24 cellular contexts compared by ENCODE assay signal in the genomic region with DNA sequence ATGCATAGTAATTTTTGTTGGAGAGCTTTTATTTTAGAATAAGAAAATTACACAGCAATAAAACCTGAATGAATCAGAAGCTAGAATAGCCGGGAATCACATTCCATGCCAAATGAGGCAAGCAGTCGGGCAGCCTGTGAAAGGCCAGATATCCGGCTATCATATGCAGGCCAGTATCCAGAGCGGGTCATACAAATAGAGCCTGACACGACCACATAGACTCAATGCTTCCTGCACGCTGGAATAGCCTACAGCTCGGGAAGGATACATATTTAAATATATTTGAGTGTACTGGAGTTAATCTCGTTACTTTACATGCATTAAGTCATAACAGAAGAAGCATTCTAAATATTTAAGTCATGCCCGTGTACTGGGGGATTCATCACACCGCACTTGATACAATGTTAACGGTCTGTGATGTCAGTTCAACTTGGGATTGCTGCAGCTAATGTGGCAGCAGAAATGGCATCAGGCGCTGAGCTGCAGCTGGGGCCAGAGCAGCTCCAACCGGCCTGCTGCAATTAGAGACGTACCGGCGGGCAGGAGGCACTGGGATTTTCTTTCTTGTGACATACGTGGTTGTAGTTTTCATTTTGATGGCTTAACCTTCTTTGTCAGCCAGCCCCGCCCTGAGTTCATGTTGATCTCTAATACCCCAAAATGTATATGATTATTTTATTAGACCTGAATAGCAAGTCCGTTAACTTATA.
"Had no signal": no experiment of that assay in that cellular context is flagged by ENCODE, and none has a peak within 500 bp of the region (broad histone marks: within the 10 kb centered on the region; RNA-seq: fewer than 3 reads in every experiment).

No MANE protein-coding gene starts in this region.

- H3K79me2 ChIP-seq: hepatocyte, parathyroid adenoma had no signal

- H3K9ac ChIP-seq: parathyroid adenoma had no signal

- H3K4me2 ChIP-seq: smooth muscle cell had no signal

- H3K36me3 ChIP-seq: right lobe of liver, transverse colon had no signal

- DNase-seq: activated CD4-positive, alpha-beta T cell treated with anti-CD3 and anti-CD28 coated beads, Interleukin-2, amount 10 ng/mL, durations not matched to agents 24 days and 14 days; activated CD8-positive, alpha-beta memory T cell treated with anti-CD3 and anti-CD28 coated beads, Interleukin-2, amount 10 ng/mL, durations not matched to agents 7 days and 5 days; activated CD8-positive, alpha-beta T cell treated with anti-CD3 and anti-CD28 coated beads for 36 hours; activated gamma-delta T cell; activated naive CD4-positive, alpha-beta T cell treated with anti-CD3 and anti-CD28 coated beads, Interleukin-2, amount 50 U/mL, for 16 hours; activated naive CD8-positive, alpha-beta T cell treated with anti-CD3 and anti-CD28 coated beads, Interleukin-2, amount 50 U/mL, for 24 hours; activated T-cell treated with anti-CD3 and anti-CD28 coated beads for 4 hours; anterior cingulate cortex; effector CD8-positive, alpha-beta T cell; foreskin keratinocyte; immature natural killer cell; left colon; natural killer cell; right lobe of liver; stimulated activated CD4-positive, alpha-beta T cell treated with anti-CD3 and anti-CD28 coated beads, Interleukin-2, amount 100 ng/mL, for 48 hours; stimulated activated CD8-positive, alpha-beta memory T cell treated with anti-CD3 and anti-CD28 coated beads, Interleukin-4, amount 100 ng/mL, for 48 hours; stimulated activated naive B cell treated with anti-CD40 and anti-IgM and Interleukin-4, amounts not matched to agents 10 μg/mL and 1 μg/mL and 100 μg/mL, for 72 hours; T-helper 2 cell; transverse colon had no signal

- H3K9me3 ChIP-seq: right lobe of liver, transverse colon had no signal

- H3K27ac ChIP-seq: foreskin keratinocyte, parathyroid adenoma, right lobe of liver, transverse colon, VCaP had no signal

- H3K27me3 ChIP-seq: foreskin keratinocyte, right lobe of liver had no signal

- ATAC-seq: activated CD4-positive, CD25-positive, alpha-beta regulatory T cell treated with anti-CD3 and anti-CD28 coated beads, Interleukin-2, amount 50 U/mL, for 24 hours; activated CD8-positive, alpha-beta memory T cell treated with anti-CD3 and anti-CD28 coated beads, Interleukin-2, amount 10 ng/mL, durations not matched to agents 7 days and 5 days; activated CD8-positive, alpha-beta T cell treated with anti-CD3 and anti-CD28 coated beads for 36 hours; activated naive CD8-positive, alpha-beta T cell treated with anti-CD3 and anti-CD28 coated beads, Interleukin-2, amount 50 U/mL, for 24 hours; foreskin keratinocyte; natural killer cell; stimulated activated naive B cell treated with anti-CD40 and anti-IgM and Interleukin-4, amounts not matched to agents 10 μg/mL and 1 μg/mL and 100 μg/mL, for 72 hours had no signal

- H2AFZ ChIP-seq: parathyroid adenoma had no signal

- H3K4me3 ChIP-seq: hepatocyte, right lobe of liver, smooth muscle cell, transverse colon had no signal

- H3K4me1 ChIP-seq: foreskin keratinocyte, parathyroid adenoma had no signal
